ENCODE assay signal across 20 cellular contexts in the genomic region with DNA sequence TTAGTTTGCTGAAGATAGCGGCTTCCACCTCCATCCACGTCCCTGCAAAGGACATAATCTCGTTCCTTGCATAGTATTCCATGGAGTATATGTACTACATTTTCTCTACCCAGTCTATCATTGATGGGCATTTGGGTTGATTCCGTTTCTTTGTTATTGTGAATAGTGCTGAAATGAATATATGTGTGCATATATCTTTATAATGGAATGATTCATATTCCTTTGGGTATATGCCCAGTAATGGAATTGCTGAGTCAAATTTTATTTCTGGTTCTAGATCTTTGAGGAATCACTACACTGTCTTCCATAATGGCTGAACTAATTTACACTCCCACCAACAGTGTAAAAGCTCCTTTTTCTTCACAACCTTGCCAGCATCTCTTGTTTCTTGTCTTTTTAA.
DNase-seq lines count a peak whose midpoint lies in the region; TF ChIP-seq lines count a peak whose summit lies in the region.
"Had no signal": no experiment of that assay in that cellular context is flagged by ENCODE, and none has a peak within 500 bp of the region (broad histone marks: within the 10 kb centered on the region; RNA-seq: fewer than 3 reads in every experiment).

No MANE protein-coding gene starts in this region.

- no peaks in the 10 kb centered on the region for H3K4me1 ChIP-seq in breast epithelium
- H3K4me1 ChIP-seq: BLaER1, Peyer's patch had no signal

- H3K27ac ChIP-seq in breast epithelium = no peak overlapping the region
- no peak overlapping the region for H3K27ac ChIP-seq in WERI-Rb-1
- H3K27ac ChIP-seq: 22Rv1, BLaER1, HL-60, Peyer's patch, SK-N-MC had no signal

- BruUV-seq in MCF 10A (replicated peaks; lab: Mats Ljungman, UMichigan) = no TSS peak

- no peaks in the 10 kb centered on the region for H3K27me3 Mint-ChIP-seq in MCF 10A (ENCODE audit: insufficient read depth, unreplicated experiment)
- peaks cover 6% of the 10 kb centered on the region for H3K27me3 Mint-ChIP-seq in nephron progenitor cell (ENCODE audit: low read depth, poor library complexity)
- H3K27me3 Mint-ChIP-seq: CD4-positive, alpha-beta T cell had no signal

- H3K4me1 Mint-ChIP-seq in MCF 10A (ENCODE audit: insufficient read depth, unreplicated experiment) (no peaks in the 10 kb centered on the region), nephron progenitor cell (no peaks in the 10 kb centered on the region)

- H3K36me3 ChIP-seq in breast epithelium (no peaks in the 10 kb centered on the region), WERI-Rb-1 (no peaks in the 10 kb centered on the region)
- H3K36me3 ChIP-seq: BLaER1, Peyer's patch had no signal

- H3K27ac Mint-ChIP-seq in MCF 10A (ENCODE audit: low read depth, unreplicated experiment) (no peak overlapping the region), nephron progenitor cell (peak overlapping the region; percentile 34)
- H3K27ac Mint-ChIP-seq: CD4-positive, alpha-beta T cell had no signal

- intact Hi-C loops in MCF 10A (cut with micrococcal nuclease) (no loop called here), breast epithelium (cut with DNase I; ENCODE audit: low total_unique reads) (no loop called here)

- no peak for TF ChIP-seq POLR2A in breast epithelium (IDR thresholded peaks at IDR 0.05)

- no peaks in the 10 kb centered on the region for H3K27me3 ChIP-seq in breast epithelium
- H3K27me3 ChIP-seq in WERI-Rb-1 (ENCODE audit: insufficient read depth, low read depth, severe bottlenecking) = no peaks in the 10 kb centered on the region
- H3K27me3 ChIP-seq: BLaER1, Peyer's patch had no signal

- POLR2A ChIA-PET in MCF 10A (lab: Yijun Ruan, JAX) = interaction anchor here (0.6 kb wide), 1 partner anchor 52 kb away, joined by 3 read pairs; no protein-coding TSS in a partner anchor

- H3K9me3 Mint-ChIP-seq in MCF 10A (ENCODE audit: unreplicated experiment) = no peaks in the 10 kb centered on the region
- H3K9me3 Mint-ChIP-seq in nephron progenitor cell = peaks cover 11% of the 10 kb centered on the region

- no peak overlapping the region for H3K4me3 ChIP-seq in breast epithelium
- no peak overlapping the region for H3K4me3 ChIP-seq in WERI-Rb-1 (ENCODE audit: low read depth, low read length)
- H3K4me3 ChIP-seq: BLaER1, GM12878, Peyer's patch, SK-N-MC had no signal

- no peak for TF ChIP-seq CTCF in MCF 10A (IDR thresholded peaks at IDR 0.05; ENCODE audit: unreplicated experiment)
- no peak for TF ChIP-seq CTCF in breast epithelium (IDR thresholded peaks at IDR 0.05)
- TF ChIP-seq CTCF in nephron progenitor cell (IDR thresholded peaks at IDR 0.05) = no peak
- no peak for TF ChIP-seq CTCF in WERI-Rb-1 (IDR thresholded peaks at IDR 0.05; ENCODE audit: low read depth, low read length)

- H3K4me3 Mint-ChIP-seq in MCF 10A (ENCODE audit: unreplicated experiment) (no peak overlapping the region), nephron progenitor cell (no peak overlapping the region)
- H3K4me3 Mint-ChIP-seq: CD4-positive, alpha-beta T cell had no signal

- CTCF ChIA-PET in MCF 10A (lab: Yijun Ruan, JAX) = interaction anchor here (0.6 kb wide), 2 partner anchors 24 to 36 kb away, joined by 3 to 4 read pairs; no protein-coding TSS in a partner anchor

- DNase-seq in MCF 10A (ENCODE audit: unreplicated experiment) = peak; percentile 29
- no peak for DNase-seq in breast epithelium (ENCODE audit: low spot score in 2 of 2)
- DNase-seq in NCI-H226 = peak; percentile 35
- peak; percentile 8 for DNase-seq in dermis blood vessel endothelial cell
- no peak for DNase-seq in nephron progenitor cell
- DNase-seq in NCI-H510A (lab: John Stamatoyannopoulos, UW) = no peak
- no peak for DNase-seq in stimulated activated CD4-positive, alpha-beta T cell treated with anti-CD3 and anti-CD28 coated beads, Interleukin-15, amount 100 ng/mL, for 24 hours
- DNase-seq in WERI-Rb-1 = no peak
- DNase-seq: CD4-positive, alpha-beta T cell; DMS53; GDM1; NCI-H2029; NCI-H69; Peyer's patch; SIG-M5 had no signal

- H3K9me3 ChIP-seq in breast epithelium (no peaks in the 10 kb centered on the region), WERI-Rb-1 (ENCODE audit: severe bottlenecking) (no peaks in the 10 kb centered on the region)
- H3K9me3 ChIP-seq: BLaER1, Peyer's patch had no signal

- H3K36me3 Mint-ChIP-seq in MCF 10A (ENCODE audit: insufficient read depth, unreplicated experiment) (no peaks in the 10 kb centered on the region), nephron progenitor cell (ENCODE audit: low read depth) (no peaks in the 10 kb centered on the region)

Comparison
In these comparisons a context has a peak if more than half of its experiments do, and no peak if none do; other contexts are left out.
1. DNase-seq: peak in MCF 10A (single experiment), NCI-H226 (single experiment) and dermis blood vessel endothelial cell (single experiment); none in breast epithelium (0 of 2), nephron progenitor cell (single experiment), NCI-H510A (single experiment), stimulated activated CD4-positive, alpha-beta T cell treated with anti-CD3 and anti-CD28 coated beads, Interleukin-15, amount 100 ng/mL, for 24 hours (single experiment) and WERI-Rb-1 (single experiment).